In the genomic region with DNA sequence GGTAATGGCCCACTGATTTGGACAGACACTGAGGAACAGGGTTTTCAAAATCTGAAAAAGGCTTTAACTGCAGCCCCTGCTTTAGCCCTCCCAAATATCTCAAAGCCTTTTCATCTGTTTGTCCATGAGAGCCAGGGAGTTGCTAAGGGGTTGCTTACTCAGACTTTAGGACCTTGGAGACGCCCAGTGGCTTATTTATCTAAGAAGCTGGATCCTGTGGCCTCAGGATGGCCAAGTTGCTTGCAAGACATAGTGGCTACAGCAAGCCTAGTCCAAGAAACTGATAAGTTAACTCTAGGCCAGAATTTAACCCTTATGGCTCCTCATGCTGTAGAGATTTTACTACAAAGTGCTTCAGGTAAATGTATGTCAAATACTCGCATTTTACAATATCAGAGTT, we compare ENCODE assay signal across 18 cellular contexts.
"Had no signal": no experiment of that assay in that cellular context is flagged by ENCODE, and none has a peak within 500 bp of the region (broad histone marks: within the 10 kb centered on the region; RNA-seq: fewer than 3 reads in every experiment).

No MANE protein-coding gene starts in this region.

- ATAC-seq: activated T-cell treated with anti-CD3 and anti-CD28 coated beads, Interleukin-2, amount 50 U/mL, for 72 hours; body of pancreas; heart right ventricle; lower lobe of right lung; natural killer cell; upper lobe of right lung had no signal

- H3K9me3 ChIP-seq: body of pancreas, esophagus muscularis mucosa, heart right ventricle, lower lobe of right lung, spleen, upper lobe of right lung had no signal

- H3K4me3 ChIP-seq: body of pancreas, dorsolateral prefrontal cortex, esophagus muscularis mucosa, heart right ventricle, lower lobe of right lung, spleen, upper lobe of right lung had no signal

- H3K27me3 ChIP-seq: body of pancreas, dorsolateral prefrontal cortex, esophagus muscularis mucosa, heart right ventricle, spleen, upper lobe of right lung had no signal

- DNase-seq: activated CD4-positive, alpha-beta memory T cell treated with anti-CD3 and anti-CD28 coated beads, Interleukin-2, amount 10 ng/mL, durations not matched to agents 7 days and 5 days; activated CD4-positive, alpha-beta T cell treated with anti-CD3 and anti-CD28 coated beads, Interleukin-2, amount 10 ng/mL, durations not matched to agents 24 days and 14 days; activated effector memory CD4-positive, alpha-beta T cell treated with Interleukin-2 at 50 U/mL for 16 hours; activated naive CD4-positive, alpha-beta T cell treated with anti-CD3 and anti-CD28 coated beads, Interleukin-2, amount 10 ng/mL, durations not matched to agents 7 days and 5 days; activated T-cell treated with anti-CD3 and anti-CD28 coated beads, Interleukin-2, amount 50 U/mL, for 72 hours; body of pancreas; caudate nucleus; dorsolateral prefrontal cortex; heart right ventricle; kidney; lower lobe of right lung; natural killer cell; retina; spleen; stimulated activated CD4-positive, alpha-beta T cell treated with anti-CD3 and anti-CD28 coated beads, Interleukin-4, amount 100 ng/mL, for 1 hour; stimulated activated naive CD4-positive, alpha-beta T cell treated with Interleukin-2 at 50 U/mL for 16 hours; upper lobe of right lung had no signal

- H3K36me3 ChIP-seq: esophagus muscularis mucosa, heart right ventricle, lower lobe of right lung, spleen, upper lobe of right lung had no signal

- H3K27ac ChIP-seq: body of pancreas, dorsolateral prefrontal cortex, esophagus muscularis mucosa, heart right ventricle, lower lobe of right lung, spleen, upper lobe of right lung had no signal

- H3K4me1 ChIP-seq: body of pancreas, heart right ventricle, lower lobe of right lung, spleen, upper lobe of right lung had no signal
